In the genomic region with DNA sequence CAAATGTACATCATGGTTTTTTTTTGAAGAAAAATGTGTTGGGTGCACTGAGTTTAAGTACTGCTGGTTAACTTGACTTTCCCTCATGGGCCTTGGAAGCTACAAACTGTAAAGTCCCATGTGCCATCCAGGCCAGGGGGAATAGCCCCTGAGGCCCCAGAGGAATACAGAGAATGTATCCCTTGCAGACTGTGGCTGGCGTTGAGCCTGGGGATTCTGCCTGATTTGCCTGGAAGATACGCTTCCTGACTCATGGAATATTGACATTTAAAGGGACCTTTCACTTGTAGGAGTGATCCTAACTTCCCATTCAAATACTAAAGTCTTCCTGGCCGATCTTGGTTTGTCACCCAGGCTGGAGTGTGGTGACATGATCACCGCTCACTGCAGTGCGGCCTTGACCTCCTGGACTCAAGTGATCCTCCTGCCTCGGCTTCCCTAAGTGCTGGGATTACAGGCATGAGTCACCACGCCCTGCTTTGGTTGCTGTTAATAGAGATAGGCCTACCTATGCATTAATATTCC, we compare ENCODE assay signal across 21 cellular contexts. TPM values are rescaled to one million over a fixed set of nuclear protein-coding genes. Genes with fewer than 3 reads are reported as not detected.
DNase-seq lines count a peak whose midpoint lies in the region; ATAC-seq, FAIRE-seq and TF ChIP-seq lines count a peak whose summit lies in the region.
"Had no signal": no experiment of that assay in that cellular context is flagged by ENCODE, and none has a peak within 500 bp of the region (broad histone marks: within the 10 kb centered on the region; RNA-seq: fewer than 3 reads in every experiment).

No MANE protein-coding gene starts in this region.

- H2AFZ ChIP-seq in astrocyte (ENCODE audit: low read depth, low read length): no peak overlapping the region

- H3K27ac Mint-ChIP-seq in astrocyte (ENCODE audit: unreplicated experiment) (peak overlapping the region; percentile 64), nephron progenitor cell (no peak overlapping the region)

- no peak overlapping the region for H3K4me3 Mint-ChIP-seq in astrocyte (ENCODE audit: unreplicated experiment)
- no peak overlapping the region for H3K4me3 Mint-ChIP-seq in nephron progenitor cell

- H3K27ac ChIP-seq in astrocyte (ENCODE audit: low read depth, low read length) (no peak overlapping the region), mesodermal cell (ENCODE audit: low read depth, low read length, severe bottlenecking) (peak overlapping the region; percentile 94), thoracic aorta (peak overlapping the region; percentile 72 to 74)
- H3K27ac ChIP-seq: C4-2B had no signal

- ATAC-seq in thoracic aorta (ENCODE audit: insufficient number of reproducible peaks, low FRiP score, low read depth) (no peak), HG02852 (IDR thresholded peaks at IDR 0.05; ENCODE audit: unreplicated experiment) (no peak), HG02642 (IDR thresholded peaks at IDR 0.05; ENCODE audit: poor library complexity, unreplicated experiment) (no peak)

- peak overlapping the region; percentile 19 for H3K4me2 ChIP-seq in astrocyte (ENCODE audit: low read length)

- H3K4me1 ChIP-seq in astrocyte (ENCODE audit: insufficient read depth, low read length) (peaks cover 18% of the 10 kb centered on the region), mesodermal cell (ENCODE audit: control insufficient read depth, insufficient read depth, low read length, poor library complexity, severe bottlenecking) (peaks cover 45% of the 10 kb centered on the region), thoracic aorta (ENCODE audit: control insufficient read depth in 1 of 2, low read depth in 2 of 2) (peaks cover 35 to 66% of the 10 kb centered on the region in 2 donors)

- peak; percentile 77 to 87 for DNase-seq in NCI-H526 (lab: John Stamatoyannopoulos, UW)
- no peak for DNase-seq in astrocyte (ENCODE audit: low read depth)
- no peak for DNase-seq in thoracic aorta (ENCODE audit: low spot score)
- no peak for DNase-seq in HTR-8/SVneo (ENCODE audit: insufficient read length, low spot score)
- no peak for DNase-seq in nephron progenitor cell
- DNase-seq: COR-L47; KG1; NCI-H1048; NCI-H146; NCI-H2081 treated with DMSO at 0.1 percent for 48 hours; NCI-H2227 treated with DMSO at 0.1 percent for 48 hours; NCI-H69; NK-92 treated with Interleukin-12 subunit alpha and Interleukin-12 subunit beta, amount 100 ng/mL, for 24 hours; OCI-M1 had no signal

- H3K36me3 Mint-ChIP-seq in astrocyte (ENCODE audit: low read depth, unreplicated experiment) (no peaks in the 10 kb centered on the region), nephron progenitor cell (ENCODE audit: low read depth) (no peaks in the 10 kb centered on the region)

- H3K27me3 ChIP-seq in astrocyte (ENCODE audit: insufficient read depth, low read length) (no peaks in the 10 kb centered on the region), thoracic aorta (replicated peaks; ENCODE audit: insufficient read depth) (no peaks in the 10 kb centered on the region)

- H3K36me3 ChIP-seq in astrocyte (ENCODE audit: insufficient read depth, low read length) (no peaks in the 10 kb centered on the region), mesodermal cell (ENCODE audit: control insufficient read depth, insufficient read depth, low read length) (no peaks in the 10 kb centered on the region), thoracic aorta (no peaks in the 10 kb centered on the region)

- H3K79me2 ChIP-seq in astrocyte (ENCODE audit: insufficient read depth, low read length): no peaks in the 10 kb centered on the region

- H3K9me3 ChIP-seq in astrocyte (ENCODE audit: insufficient read depth, low read depth, low read length): peaks cover 2% of the 10 kb centered on the region
- H3K9me3 ChIP-seq in mesodermal cell (ENCODE audit: control insufficient read depth, low read length): no peaks in the 10 kb centered on the region
- no peaks in the 10 kb centered on the region for H3K9me3 ChIP-seq in thoracic aorta

- H3K27me3 Mint-ChIP-seq in astrocyte (ENCODE audit: low read depth, unreplicated experiment) (no peaks in the 10 kb centered on the region), nephron progenitor cell (ENCODE audit: low read depth, poor library complexity) (peaks cover 14% of the 10 kb centered on the region)

- H3K9ac ChIP-seq in astrocyte (ENCODE audit: low read length): no peak overlapping the region

- peaks cover 4% of the 10 kb centered on the region for H3K9me3 Mint-ChIP-seq in astrocyte (ENCODE audit: unreplicated experiment)
- H3K9me3 Mint-ChIP-seq in nephron progenitor cell: no peaks in the 10 kb centered on the region

- H3K4me1 Mint-ChIP-seq in astrocyte (ENCODE audit: low read depth, unreplicated experiment) (peaks cover 53% of the 10 kb centered on the region), nephron progenitor cell (peaks cover 48% of the 10 kb centered on the region)

- FAIRE-seq in astrocyte (lab: Jason Lieb, UNC): no peak
- no peak for FAIRE-seq in HTR-8/SVneo (lab: Jason Lieb, UNC)
- FAIRE-seq: G401.6, GM12892 had no signal

- TF ChIP-seq CTCF in astrocyte (IDR thresholded peaks at IDR 0.05; ENCODE audit: insufficient read depth, low read depth, low read length) (no peak), thoracic aorta (IDR thresholded peaks at IDR 0.05) (no peak), nephron progenitor cell (IDR thresholded peaks at IDR 0.05) (no peak)

- H3K4me3 ChIP-seq in astrocyte (ENCODE audit: insufficient read depth, low read depth, low read length) (no peak overlapping the region), mesodermal cell (ENCODE audit: extremely low read depth, insufficient read depth, low read length, poor library complexity, severe bottlenecking) (no peak overlapping the region), thoracic aorta (no peak overlapping the region)

- 81 to 86% methylated on average over 6 of the region's 7 CpGs for WGBS in mesodermal cell (ENCODE audit: insufficient coverage in 2 of 2), 2 experiments

- no peaks in the 10 kb centered on the region for H4K20me1 ChIP-seq in astrocyte (ENCODE audit: insufficient read depth, low read length)

RNA-seq across cellular contexts. Expression of a gene that starts 42.0 kb away (rescaled TPM):
- total RNA-seq in astrocyte: 2.4 and 3.0 TPM in 2 replicates
- polyA plus RNA-seq in mesodermal cell (2013, experiment 1 of 2): 3.6 TPM
- 3.1 TPM for polyA plus RNA-seq in mesodermal cell (2013, experiment 2 of 2)
- total RNA-seq in thoracic aorta: 10 to 100 TPM; 41.4 to 45.4 TPM
- total RNA-seq: M059J had no signal

Comparison
In these comparisons a context has a peak if more than half of its experiments do, and no peak if none do; other contexts are left out.
1. DNase-seq: peak in NCI-H526 (2 of 2); none in astrocyte (single experiment), thoracic aorta (single experiment), HTR-8/SVneo (single experiment) and nephron progenitor cell (single experiment).
2. RNA of a gene that starts 42.0 kb away (total RNA-seq): 41.4 to 45.4 TPM in thoracic aorta; 2.4 to 3.0 TPM in astrocyte; every median in the first group is over 10 times any median in the second.